ENCODE assay signal across 20 cellular contexts in the genomic region with DNA sequence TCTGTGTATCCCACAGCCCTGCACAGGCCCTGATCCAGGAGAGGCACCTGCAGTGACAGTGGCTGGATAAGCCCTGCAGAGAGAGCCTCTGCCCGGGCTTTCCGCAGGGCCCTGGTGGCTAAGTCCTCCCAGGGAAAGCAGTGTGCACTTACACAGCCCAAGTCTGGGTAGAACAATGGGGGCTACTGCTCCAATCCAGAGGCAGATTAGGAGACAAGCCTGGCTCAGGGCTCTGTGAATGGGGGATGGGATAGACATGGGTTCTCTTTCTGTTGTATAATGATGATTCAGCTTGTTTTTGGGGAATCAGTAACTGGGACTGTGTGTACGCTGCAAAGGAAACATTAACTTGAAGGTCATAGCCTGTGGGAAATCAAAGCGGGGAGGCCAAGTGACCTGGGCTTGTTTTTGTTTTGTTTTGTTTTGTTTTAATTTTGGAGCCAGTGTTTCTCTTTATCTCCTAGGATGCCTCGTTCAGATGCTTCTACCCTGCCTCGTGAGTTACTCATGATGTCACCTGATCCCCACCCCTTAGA. TPM values are rescaled to one million over a fixed set of nuclear protein-coding genes. Genes with fewer than 3 reads are reported as not detected.
DNase-seq lines count a peak whose midpoint lies in the region; ATAC-seq and TF ChIP-seq lines count a peak whose summit lies in the region.
"Had no signal": no experiment of that assay in that cellular context is flagged by ENCODE, and none has a peak within 500 bp of the region (broad histone marks: within the 10 kb centered on the region; RNA-seq: fewer than 3 reads in every experiment).

No MANE protein-coding gene starts in this region.

- H3K27ac ChIP-seq in esophagus muscularis mucosa (replicated peaks in 1 of 4) (no peak overlapping the region), right lobe of liver (peak overlapping the region; percentile 39 to 97 (median 96)), suprapubic skin (no peak overlapping the region)
- H3K27ac ChIP-seq: 22Rv1 had no signal

- H3K36me3 ChIP-seq in esophagus muscularis mucosa (no peaks in the 10 kb centered on the region), right lobe of liver (no peaks in the 10 kb centered on the region), MG63 (no peaks in the 10 kb centered on the region), suprapubic skin (no peaks in the 10 kb centered on the region)

- DNase-seq in NCI-H82 (lab: John Stamatoyannopoulos, UW) = peak; percentile 23
- DNase-seq in NCI-H82 treated with DMSO at 0.1 percent for 48 hours (lab: John Stamatoyannopoulos, UW; ENCODE audit: unreplicated experiment) = no peak
- peak; percentile 74 for DNase-seq in esophagus muscularis mucosa (ENCODE audit: extremely low spot score)
- DNase-seq in right lobe of liver = peak in 1 of 3 donors; percentile 71
- DNase-seq in MG63 = no peak
- DNase-seq in activated T-helper 2 cell treated with anti-CD3 and anti-CD28 coated beads, Interferon-gamma antibody, Interleukin-2, Interleukin-4, amounts not matched to agents 10 μg/mL and 5 μg/mL and 100 μg/mL, durations not matched to agents 14 hours and 24 hours and 36 hours (ENCODE audit: low spot score) = no peak
- DNase-seq in DMS153 (lab: John Stamatoyannopoulos, UW) = no peak
- DNase-seq in suprapubic skin (ENCODE audit: low spot score in 2 of 2) = no peak
- DNase-seq: COR-L47, DMS53, EL, GOT3, NCI-H1417 treated with DMSO at 0.1 percent for 48 hours, NCI-H2029, NCI-H2171, NCI-H526, Right ventricle myocardium superior had no signal

- no peak overlapping the region for H3K27ac Mint-ChIP-seq in activated T-helper 2 cell treated with anti-CD3 and anti-CD28 coated beads, Interferon-gamma antibody, Interleukin-2, Interleukin-4, amounts not matched to agents 10 μg/mL and 5 μg/mL and 100 μg/mL, durations not matched to agents 14 hours and 24 hours and 36 hours
- H3K27ac Mint-ChIP-seq: B cell had no signal

- no peaks in the 10 kb centered on the region for H3K9me3 ChIP-seq in esophagus muscularis mucosa
- no peaks in the 10 kb centered on the region for H3K9me3 ChIP-seq in right lobe of liver
- no peaks in the 10 kb centered on the region for H3K9me3 ChIP-seq in MG63
- no peaks in the 10 kb centered on the region for H3K9me3 ChIP-seq in suprapubic skin

- peaks cover 21% of the 10 kb centered on the region for H3K27me3 Mint-ChIP-seq in activated T-helper 2 cell treated with anti-CD3 and anti-CD28 coated beads, Interferon-gamma antibody, Interleukin-2, Interleukin-4, amounts not matched to agents 10 μg/mL and 5 μg/mL and 100 μg/mL, durations not matched to agents 14 hours and 24 hours and 36 hours (ENCODE audit: low read depth)

- TF ChIP-seq EP300 in esophagus muscularis mucosa (IDR thresholded peaks at IDR 0.05) (no peak), suprapubic skin (IDR thresholded peaks at IDR 0.05) (no peak)

- WGBS in esophagus muscularis mucosa = 67% methylated on average over 4 of the region's 6 CpGs
- 20% methylated on average over 4 of the region's 6 CpGs for WGBS in right lobe of liver (ENCODE audit: insufficient coverage, low coverage, low lambda C conversion rate, missing lambda C conversion rate)
- 63% methylated on average over 5 of the region's 6 CpGs for WGBS in suprapubic skin

- H3K4me3 ChIP-seq in esophagus muscularis mucosa (no peak overlapping the region), right lobe of liver (no peak overlapping the region), MG63 (no peak overlapping the region), suprapubic skin (no peak overlapping the region)
- H3K4me3 ChIP-seq: GM12878 had no signal

- no peak for TF ChIP-seq CTCF in esophagus muscularis mucosa (IDR thresholded peaks at IDR 0.05)
- no peak for TF ChIP-seq CTCF in right lobe of liver (IDR thresholded peaks at IDR 0.05)
- TF ChIP-seq CTCF in suprapubic skin (IDR thresholded peaks at IDR 0.05) = no peak

- H3K4me1 ChIP-seq in esophagus muscularis mucosa (peaks cover 6 to 24% (median 15%) of the 10 kb centered on the region in 4 donors), right lobe of liver (peaks cover 0 to 62% (median 24%) of the 10 kb centered on the region in 4 donors), suprapubic skin (peaks cover 19% of the 10 kb centered on the region)

- H3K4me3 Mint-ChIP-seq in activated T-helper 2 cell treated with anti-CD3 and anti-CD28 coated beads, Interferon-gamma antibody, Interleukin-2, Interleukin-4, amounts not matched to agents 10 μg/mL and 5 μg/mL and 100 μg/mL, durations not matched to agents 14 hours and 24 hours and 36 hours (ENCODE audit: low read depth) = no peak overlapping the region
- H3K4me3 Mint-ChIP-seq: B cell had no signal

- TF ChIP-seq POLR2A in esophagus muscularis mucosa (IDR thresholded peaks at IDR 0.05; ENCODE audit: low read depth) (no peak), right lobe of liver (IDR thresholded peaks at IDR 0.05) (no peak), suprapubic skin (IDR thresholded peaks at IDR 0.05) (no peak)

- H3K4me1 Mint-ChIP-seq in activated T-helper 2 cell treated with anti-CD3 and anti-CD28 coated beads, Interferon-gamma antibody, Interleukin-2, Interleukin-4, amounts not matched to agents 10 μg/mL and 5 μg/mL and 100 μg/mL, durations not matched to agents 14 hours and 24 hours and 36 hours (ENCODE audit: low read depth) = no peaks in the 10 kb centered on the region

- intact Hi-C loops in esophagus muscularis mucosa (cut with DNase I) = no loop called here
- intact Hi-C loops in right lobe of liver (cut with DNase I) = no loop called here
- intact Hi-C loops in activated T-helper 2 cell treated with anti-CD3 and anti-CD28 coated beads, Interferon-gamma antibody, Interleukin-2, Interleukin-4, amounts not matched to agents 10 μg/mL and 5 μg/mL and 100 μg/mL, durations not matched to agents 14 hours and 24 hours and 36 hours (cut with micrococcal nuclease) = no loop called here

- no peaks in the 10 kb centered on the region for H3K9me3 Mint-ChIP-seq in activated T-helper 2 cell treated with anti-CD3 and anti-CD28 coated beads, Interferon-gamma antibody, Interleukin-2, Interleukin-4, amounts not matched to agents 10 μg/mL and 5 μg/mL and 100 μg/mL, durations not matched to agents 14 hours and 24 hours and 36 hours

- H3K36me3 Mint-ChIP-seq in activated T-helper 2 cell treated with anti-CD3 and anti-CD28 coated beads, Interferon-gamma antibody, Interleukin-2, Interleukin-4, amounts not matched to agents 10 μg/mL and 5 μg/mL and 100 μg/mL, durations not matched to agents 14 hours and 24 hours and 36 hours (ENCODE audit: low read depth) = no peaks in the 10 kb centered on the region

- ATAC-seq in right lobe of liver = peak; percentile 45 to 59 (median 56)
- ATAC-seq: GM12878 had no signal

- H3K27me3 ChIP-seq in esophagus muscularis mucosa (peaks cover 0 to 13% (median 0%) of the 10 kb centered on the region in 4 donors), right lobe of liver (no peaks in the 10 kb centered on the region), MG63 (no peaks in the 10 kb centered on the region), suprapubic skin (peaks cover 29% of the 10 kb centered on the region)

RNA-seq across cellular contexts. Expression of a gene that starts 4.1 kb away (rescaled TPM):
- total RNA-seq in esophagus muscularis mucosa (10 to 100 TPM; 19.2 to 39.9 (median 25.9) TPM), right lobe of liver (100 to 1,000 TPM in 5 of 6 experiments, 10 to 100 TPM in 1; 94.9 to 962 (median 353) TPM), suprapubic skin (1 to 10 TPM; 5.1 to 8.5 (median 7.4) TPM)
- total RNA-seq in MG63 (2014; rRNA removed; shearing (Covaris generic); ENCODE audit: low replicate concordance) = 0.27 TPM in 1 of 2 replicates, not detected in the other
- not detected in 2 replicates for total RNA-seq in activated T-helper 2 cell treated with anti-CD3 and anti-CD28 coated beads, Interferon-gamma antibody, Interleukin-2, Interleukin-4, amounts not matched to agents 10 μg/mL and 5 μg/mL and 100 μg/mL, durations not matched to agents 14 hours and 24 hours and 36 hours
- total RNA-seq: B cell had no signal

Comparison
In these comparisons a context has a peak if more than half of its experiments do, and no peak if none do; other contexts are left out.
1. DNase-seq: peak in NCI-H82 (single experiment) and esophagus muscularis mucosa (single experiment); none in NCI-H82 treated with DMSO at 0.1 percent for 48 hours (single experiment), MG63 (single experiment), activated T-helper 2 cell treated with anti-CD3 and anti-CD28 coated beads, Interferon-gamma antibody, Interleukin-2, Interleukin-4, amounts not matched to agents 10 μg/mL and 5 μg/mL and 100 μg/mL, durations not matched to agents 14 hours and 24 hours and 36 hours (single experiment), DMS153 (single experiment) and suprapubic skin (0 of 2).
2. H3K27ac ChIP-seq: peak in right lobe of liver (3 of 3); none in esophagus muscularis mucosa (0 of 4) and suprapubic skin (single experiment).